18 cellular contexts compared by ENCODE assay signal in genomic region chr12:6154730-6155459, GRCh38. TPM values are rescaled to one million over a fixed set of nuclear protein-coding genes. Genes with fewer than 3 reads are reported as not detected.
DNase-seq lines count a peak whose midpoint lies in the region; ATAC-seq and TF ChIP-seq lines count a peak whose summit lies in the region.
"Had no signal": no experiment of that assay in that cellular context is flagged by ENCODE, and none has a peak within 500 bp of the region (broad histone marks: within the 10 kb centered on the region; RNA-seq: fewer than 3 reads in every experiment).

No MANE protein-coding gene starts in this region.

- intact Hi-C loops in CD14-positive monocyte (cut with micrococcal nuclease) (no loop called here), right cardiac atrium (cut with DNase I) (no loop called here)

- H3K79me2 ChIP-seq in parathyroid adenoma = no peaks in the 10 kb centered on the region

- no peak for DNase-seq in CD14-positive monocyte (ENCODE audit: low spot score)
- no peak for DNase-seq in central memory CD8-positive, alpha-beta T cell (ENCODE audit: low spot score in 2 of 2)
- peak; percentile 75 to 90 (median 86) for DNase-seq in right cardiac atrium
- no peak for DNase-seq in G401 (ENCODE audit: low spot score)
- no peak for DNase-seq in WERI-Rb-1
- no peak for DNase-seq in NCI-H1417 (lab: John Stamatoyannopoulos, UW)
- DNase-seq in DMS 273 treated with DMSO at 0.1 percent for 48 hours (lab: John Stamatoyannopoulos, UW) = no peak
- DNase-seq: activated CD4-positive, alpha-beta T cell treated with anti-CD3 and anti-CD28 coated beads, Interleukin-2, amount 10 ng/mL, durations not matched to agents 24 days and 14 days; CD8-positive, alpha-beta T cell; EL; erythroblast; Kasumi-1; posterior cingulate gyrus; SHP77 treated with DMSO at 0.1 percent for 48 hours; stimulated activated naive CD8-positive, alpha-beta T cell treated with anti-CD3 and anti-CD28 coated beads, Interleukin-15, Interleukin-2, amounts not matched to agents 100 U/mL and 50 U/mL, for 24 hours; T-helper 9 cell had no signal

- 57% methylated on average over 15 of the region's 15 CpGs for WGBS in right cardiac atrium

- H3K4me3 ChIP-seq in right cardiac atrium (ENCODE audit: low read length) (no peak overlapping the region), parathyroid adenoma (ENCODE audit: low read depth, low read length) (no peak overlapping the region), WERI-Rb-1 (ENCODE audit: low read depth, low read length) (no peak overlapping the region)
- H3K4me3 ChIP-seq: A549 had no signal

- peak overlapping the region in 1 of 2 donors; percentile 28 for H3K4me3 Mint-ChIP-seq in CD14-positive monocyte
- no peak overlapping the region for H3K4me3 Mint-ChIP-seq in central memory CD8-positive, alpha-beta T cell
- H3K4me3 Mint-ChIP-seq: activated CD4-positive, alpha-beta T cell treated with anti-CD3 and anti-CD28 coated beads, Interleukin-2, amount 10 ng/mL, durations not matched to agents 24 days and 14 days; CD8-positive, alpha-beta T cell had no signal

- peak overlapping the region in 6 of 7 donors; percentile 1 to 86 (median 44) for H3K27ac Mint-ChIP-seq in CD14-positive monocyte
- H3K27ac Mint-ChIP-seq in central memory CD8-positive, alpha-beta T cell (ENCODE audit: low read depth) = peak overlapping the region; percentile 27
- H3K27ac Mint-ChIP-seq: activated CD4-positive, alpha-beta T cell treated with anti-CD3 and anti-CD28 coated beads, Interleukin-2, amount 10 ng/mL, durations not matched to agents 24 days and 14 days; CD8-positive, alpha-beta T cell had no signal

- H3K4me2 ChIP-seq in parathyroid adenoma (ENCODE audit: low read length) = peak overlapping the region; percentile 31
- H3K4me2 ChIP-seq: A549 had no signal

- no peaks in the 10 kb centered on the region for H3K9me3 ChIP-seq in right cardiac atrium (ENCODE audit: control insufficient read depth, low read length)
- H3K9me3 ChIP-seq in parathyroid adenoma (ENCODE audit: control insufficient read depth, low read length) = no peaks in the 10 kb centered on the region
- no peaks in the 10 kb centered on the region for H3K9me3 ChIP-seq in WERI-Rb-1 (ENCODE audit: severe bottlenecking)
- H3K9me3 ChIP-seq: A549 had no signal

- H3K4me1 Mint-ChIP-seq in CD14-positive monocyte = peaks cover 10% of the 10 kb centered on the region
- H3K4me1 Mint-ChIP-seq in central memory CD8-positive, alpha-beta T cell = no peaks in the 10 kb centered on the region

- H3K27ac ChIP-seq in right cardiac atrium (ENCODE audit: low read length) = peak overlapping the region; percentile 76
- peak overlapping the region; percentile 82 for H3K27ac ChIP-seq in parathyroid adenoma
- H3K27ac ChIP-seq in WERI-Rb-1 = no peak overlapping the region
- H3K27ac ChIP-seq: A549 had no signal

- in situ Hi-C loops in G401 (cut with HindIII; ENCODE audit: low sequenced_read_pairs) = no loop called here

- H3K27me3 ChIP-seq in right cardiac atrium (ENCODE audit: control insufficient read depth, insufficient read depth) (no peaks in the 10 kb centered on the region), parathyroid adenoma (ENCODE audit: control insufficient read depth, insufficient read depth, low read length) (no peaks in the 10 kb centered on the region), WERI-Rb-1 (ENCODE audit: insufficient read depth, low read depth, severe bottlenecking) (no peaks in the 10 kb centered on the region)

- H3K36me3 Mint-ChIP-seq in CD14-positive monocyte = peaks cover under 1 to 1% of the 10 kb centered on the region in 2 donors
- H3K36me3 Mint-ChIP-seq in central memory CD8-positive, alpha-beta T cell (ENCODE audit: insufficient read depth) = no peaks in the 10 kb centered on the region
- H3K36me3 Mint-ChIP-seq: CD8-positive, alpha-beta T cell had no signal

- no peak for ATAC-seq in central memory CD8-positive, alpha-beta T cell (replicated peaks; ENCODE audit: extremely low read depth, poor library complexity, severe bottlenecking)
- ATAC-seq in right cardiac atrium = peak; percentile 82 to 90
- ATAC-seq: A549; CD8-positive, alpha-beta T cell; stimulated activated naive CD8-positive, alpha-beta T cell treated with anti-CD3 and anti-CD28 coated beads, Interleukin-15, Interleukin-2, amounts not matched to agents 100 U/mL and 50 U/mL, for 24 hours had no signal

- H3K9me3 Mint-ChIP-seq in CD14-positive monocyte = peaks cover 0 to 3% (median 0%) of the 10 kb centered on the region in 7 donors
- H3K9me3 Mint-ChIP-seq in central memory CD8-positive, alpha-beta T cell = no peaks in the 10 kb centered on the region
- H3K9me3 Mint-ChIP-seq: activated CD4-positive, alpha-beta T cell treated with anti-CD3 and anti-CD28 coated beads, Interleukin-2, amount 10 ng/mL, durations not matched to agents 24 days and 14 days; CD8-positive, alpha-beta T cell had no signal

- H3K27me3 Mint-ChIP-seq in CD14-positive monocyte (ENCODE audit: low read depth in 3 of 3) = peaks cover 10 to 13% (median 12%) of the 10 kb centered on the region in 3 donors
- peaks cover 35% of the 10 kb centered on the region for H3K27me3 Mint-ChIP-seq in central memory CD8-positive, alpha-beta T cell

- H3K4me1 ChIP-seq in right cardiac atrium (ENCODE audit: control insufficient read depth, insufficient read depth, low read length) (no peaks in the 10 kb centered on the region), parathyroid adenoma (no peaks in the 10 kb centered on the region)
- H3K4me1 ChIP-seq: A549 had no signal

- H3K36me3 ChIP-seq in parathyroid adenoma (ENCODE audit: control insufficient read depth, insufficient read depth, low read length) = no peaks in the 10 kb centered on the region
- H3K36me3 ChIP-seq in WERI-Rb-1 = no peaks in the 10 kb centered on the region

- no peak overlapping the region for H3K9ac ChIP-seq in parathyroid adenoma

- TF ChIP-seq CTCF in CD14-positive monocyte (IDR thresholded peaks at IDR 0.05) (no peak), parathyroid adenoma (IDR thresholded peaks at IDR 0.05) (no peak), WERI-Rb-1 (IDR thresholded peaks at IDR 0.05; ENCODE audit: low read depth, low read length) (no peak)

- H2AFZ ChIP-seq in parathyroid adenoma = peak overlapping the region; percentile 80

RNA-seq across cellular contexts. Expression of gene VWF, which starts 30.4 kb away (rescaled TPM):
- polyA plus RNA-seq in CD14-positive monocyte = under 1 TPM; 0.17 to 0.48 TPM
- total RNA-seq in right cardiac atrium = 100 to 1,000 TPM; 144 to 388 (median 269) TPM
- 181 TPM for polyA plus RNA-seq in right cardiac atrium
- total RNA-seq in G401 (2014; rRNA removed; shearing (Covaris generic)) = 0.06 and 0.34 TPM in 2 replicates
- total RNA-seq: activated CD4-positive, alpha-beta T cell treated with anti-CD3 and anti-CD28 coated beads, Interleukin-2, amount 10 ng/mL, durations not matched to agents 24 days and 14 days; CD8-positive, alpha-beta T cell had no signal

RNA-seq across cellular contexts. Expression of gene CD9, which starts 45.3 kb away (rescaled TPM):
- polyA plus RNA-seq in CD14-positive monocyte = 100 to 1,000 TPM in 1 of 2 donors, 1 to 10 TPM in 1; 7.7 to 323 TPM
- total RNA-seq in right cardiac atrium = 100 to 1,000 TPM; 117 to 248 (median 134) TPM
- polyA plus RNA-seq in right cardiac atrium = 212 TPM
- total RNA-seq in G401 (2014; rRNA removed; shearing (Covaris generic)) = 34.3 and 46.6 TPM in 2 replicates

Comparison
In these comparisons a context has a peak if more than half of its experiments do, and no peak if none do; other contexts are left out.
1. DNase-seq: peak in right cardiac atrium (3 of 3); none in CD14-positive monocyte (single experiment), central memory CD8-positive, alpha-beta T cell (0 of 2), G401 (single experiment), WERI-Rb-1 (single experiment), NCI-H1417 (0 of 3) and DMS 273 treated with DMSO at 0.1 percent for 48 hours (single experiment).
2. RNA of gene VWF, which starts 30.4 kb away (total RNA-seq): 144 to 388 TPM in right cardiac atrium; 0.06 to 0.34 TPM in G401; every median in the first group is over 100 times any median in the second.